8 cellular contexts compared by ENCODE assay signal in genomic region chr3:143002083-143002712, GRCh38. TPM values are rescaled to one million over a fixed set of nuclear protein-coding genes. Genes with fewer than 3 reads are reported as not detected.
A peak's percentile ranks its signal among the peaks of the same experiment; 100 is the strongest.
DNase-seq lines count a peak whose midpoint lies in the region; ATAC-seq, FAIRE-seq and TF ChIP-seq lines count a peak whose summit lies in the region.

No MANE protein-coding gene starts in this region.

- no peaks in the 10 kb centered on the region for H3K9me3 Mint-ChIP-seq in CD4-positive, alpha-beta T cell

- POLR2A ChIA-PET in CD4-positive, alpha-beta T cell (lab: Charles Lee) = interaction anchor here (0.7 to 3.1 kb wide), 24 partner anchors 9 to 1771 kb away, joined by 3 to 73 read pairs (median 6); partner anchors contain the start of genes ATR, CHST2, DIPK2A and PLS1

- peaks cover 26% of the 10 kb centered on the region for H3K4me1 ChIP-seq in upper lobe of right lung

- H3K4me1 Mint-ChIP-seq in CD4-positive, alpha-beta T cell (ENCODE audit: low read depth) = peaks cover 62% of the 10 kb centered on the region

- peak overlapping the region; percentile 97 for H3K27ac Mint-ChIP-seq in CD4-positive, alpha-beta T cell

- CTCF ChIA-PET in CD4-positive, alpha-beta T cell (lab: Charles Lee) = interaction anchor here (0.8 to 1.2 kb wide), 5 partner anchors 10 to 970 kb away, joined by 3 to 9 read pairs (median 3); partner anchors contain the start of gene DIPK2A

- TF ChIP-seq CTCF in CD4-positive, alpha-beta T cell (IDR thresholded peaks at IDR 0.05) = no peak
- TF ChIP-seq CTCF in cardiac fibroblast (IDR thresholded peaks at IDR 0.05; ENCODE audit: low read depth, low read length) (no peak), upper lobe of right lung (IDR thresholded peaks at IDR 0.05) (no peak)

- peak; percentile 19 for ATAC-seq in CD4-positive, alpha-beta T cell (ENCODE audit: poor library complexity)
- ATAC-seq in GM19023 (IDR thresholded peaks at IDR 0.05; ENCODE audit: unreplicated experiment) = peak; percentile 32
- peak; percentile 29 for ATAC-seq in HG03139 (IDR thresholded peaks at IDR 0.05; ENCODE audit: unreplicated experiment)
- peak; percentile 1 for ATAC-seq in upper lobe of right lung

- H3K4me3 ChIP-seq in cardiac fibroblast (replicated peaks in 1 of 2; ENCODE audit: low read depth in 2 of 2, low read length in 2 of 2) (peak overlapping the region; percentile 76 to 94), upper lobe of right lung (peak overlapping the region; percentile 80)

- H3K27ac ChIP-seq in CD4-positive, alpha-beta T cell (ENCODE audit: low read depth, low read length) = peak overlapping the region; percentile 94
- H3K27ac ChIP-seq in upper lobe of right lung = peak overlapping the region; percentile 94

- H3K9me3 ChIP-seq in CD4-positive, alpha-beta T cell (ENCODE audit: control insufficient read depth, low read length) = no peaks in the 10 kb centered on the region
- H3K9me3 ChIP-seq in upper lobe of right lung = no peaks in the 10 kb centered on the region

- no peaks in the 10 kb centered on the region for H3K36me3 ChIP-seq in upper lobe of right lung

- peaks cover 18% of the 10 kb centered on the region for H3K36me3 Mint-ChIP-seq in CD4-positive, alpha-beta T cell (ENCODE audit: low read depth)

- H3K27me3 ChIP-seq in CD4-positive, alpha-beta T cell (ENCODE audit: control insufficient read depth, insufficient read depth, low read length) = peaks cover 4% of the 10 kb centered on the region
- H3K27me3 ChIP-seq in upper lobe of right lung = no peaks in the 10 kb centered on the region

- no peak for FAIRE-seq in RCC 7860 (lab: Jason Lieb, UNC)

- H3K4me3 Mint-ChIP-seq in CD4-positive, alpha-beta T cell = peak overlapping the region; percentile 97

- DNase-seq in CD4-positive, alpha-beta T cell = peak in 2 of 10 experiments; percentile 2 to 3
- peak; percentile 20 for DNase-seq in RCC 7860 (ENCODE audit: low spot score)
- DNase-seq in cardiac fibroblast (ENCODE audit: low read depth in 2 of 2) = peak; percentile 23 to 49
- DNase-seq in medulla oblongata (ENCODE audit: extremely low spot score) = peak; percentile 5
- DNase-seq in upper lobe of right lung = no peak
- no peak for DNase-seq in retina

- intact Hi-C loops in CD4-positive, alpha-beta T cell (cut with DNase I, micrococcal nuclease) = loop anchor here (5.0 kb wide), 4 partner anchors 115 to 975 kb away; partner anchors contain the start of genes DIPK2A (in 2 of the 2), ATR (in 1 of the 2) and CHST2 (in 1 of the 2)
- intact Hi-C loops in upper lobe of right lung (cut with DNase I) = no loop called here

- H3K27me3 Mint-ChIP-seq in CD4-positive, alpha-beta T cell = peaks cover 12% of the 10 kb centered on the region

RNA-seq across cellular contexts. Expression of gene U2SURP, which starts 0.8 kb away (rescaled TPM):
- total RNA-seq in CD4-positive, alpha-beta T cell = 100 to 1,000 TPM; 164 to 179 TPM
- 75.8 TPM for total RNA-seq in upper lobe of right lung

RNA-seq across cellular contexts. Expression of gene PAQR9, which starts 38.7 kb away (rescaled TPM):
- not detected for total RNA-seq in CD4-positive, alpha-beta T cell
- total RNA-seq in upper lobe of right lung = not detected

Comparison
In these comparisons a context has a peak if more than half of its experiments do, and no peak if none do; other contexts are left out.
1. DNase-seq: peak in RCC 7860 (single experiment), cardiac fibroblast (2 of 2) and medulla oblongata (single experiment); none in upper lobe of right lung (single experiment) and retina (single experiment).
2. Peak in every context shown above with its lines, with median percentiles within 50 percentile points of each other: ATAC-seq.